Comparison of ENCODE assay signal across 8 cellular contexts in genomic region chr4:44448548-44449443, GRCh38. TPM values are rescaled to one million over a fixed set of nuclear protein-coding genes. Genes with fewer than 3 reads are reported as not detected.
DNase-seq lines count a peak whose midpoint lies in the region; ATAC-seq, FAIRE-seq and TF ChIP-seq lines count a peak whose summit lies in the region.

KCTD8 (minus strand) TSS chr4:44448809.

- TF ChIP-seq CTCF in GM10248 (IDR thresholded peaks at IDR 0.05; ENCODE audit: control extremely low read depth, extremely low read depth, low read depth, missing control alignments) (peak; percentile 74), H9 (conservative IDR thresholded peaks at IDR 0.05) (peak; percentile 92), K562 (IDR thresholded peaks at IDR 0.05 in 2 of 3, conservative IDR thresholded peaks at IDR 0.05 in 1 of 3; ENCODE audit: insufficient read depth in 2 of 3, low read depth in 1 of 3, low read length in 3 of 3) (peak in 2 of 3 experiments; percentile 34 to 39; a peak in 2 of 6 replicates)

- CTCF ChIA-PET in GM10248 (lab: Yijun Ruan, JAX) (interaction anchor here (0.9 to 4.0 kb wide), 10 partner anchors 10 to 181 kb away, joined by 3 to 24 read pairs (median 4); no protein-coding TSS in a partner anchor), K562 (lab: Yijun Ruan, JAX; ENCODE audit: low intra/inter-chr PET ratio) (no interaction called here)

- H4K8ac ChIP-seq in H9 (replicated peaks; ENCODE audit: insufficient read length, low read depth, low read length) = no peak within 1 kb of the TSS

- ATAC-seq in K562 = peak; percentile 85

- H3K18ac ChIP-seq in H9 (ENCODE audit: insufficient read length, low read depth, low read length) = peak within 1 kb of the TSS; percentile 41

- no CpG with 5 or more reads among the region's 71 CpGs for WGBS in H9 (ENCODE audit: extremely low coverage, insufficient read length, low lambda C conversion rate)
- 30% methylated on average over 34 of the region's 71 CpGs for WGBS in K562 (ENCODE audit: insufficient coverage, low coverage, missing lambda C conversion rate)

- peak within 1 kb of the TSS; percentile 75 for H3K4me2 ChIP-seq in H9 (ENCODE audit: insufficient read depth, insufficient read length, low read length)
- no peak within 1 kb of the TSS for H3K4me2 ChIP-seq in K562 (ENCODE audit: insufficient read depth, low read length)

- FAIRE-seq in K562 (lab: Jason Lieb, UNC) = no peak

- H3K79me1 ChIP-seq in H9 (ENCODE audit: insufficient read depth, low read depth, low read length, poor library complexity, severe bottlenecking) = no peaks in the 10 kb centered on the region

- no peaks in the 10 kb centered on the region; a peak in 2 of 5 replicates for H3K9me3 Mint-ChIP-seq in H9

- no peak within 1 kb of the TSS for H3T11ph ChIP-seq in H9 (ENCODE audit: low read length)

- H2BK120ac ChIP-seq in H9 (ENCODE audit: low read depth, low read length, poor library complexity, severe bottlenecking) = no peak within 1 kb of the TSS

- H2BK5ac ChIP-seq in H9 (ENCODE audit: insufficient read length, low read length) = no peak within 1 kb of the TSS

- peaks cover 5% of the 10 kb centered on the region for H4K20me1 ChIP-seq in H9 (ENCODE audit: control insufficient read depth, insufficient read depth, insufficient read length)
- no peaks in the 10 kb centered on the region for H4K20me1 ChIP-seq in K562 (replicated peaks; ENCODE audit: control insufficient read depth, insufficient read depth, low read length)

- peak within 1 kb of the TSS; percentile 54; the same call in 1 of the 2 replicates for H3K14ac ChIP-seq in H9 (ENCODE audit: insufficient read depth, low read length)

- no peaks in the 10 kb centered on the region for H3K4me1 ChIP-seq in H9 (ENCODE audit: insufficient read depth, low read length)
- no peaks in the 10 kb centered on the region; a peak in 1 of 5 replicates for H3K4me1 ChIP-seq in K562 (replicated peaks in 1 of 2; ENCODE audit: control insufficient read depth in 2 of 2, insufficient read depth in 2 of 2, low read length in 2 of 2)

- H3K79me2 ChIP-seq in H9 (ENCODE audit: insufficient read depth, low read length) (no peaks in the 10 kb centered on the region), K562 (ENCODE audit: control insufficient read depth, insufficient read depth, low read length) (no peaks in the 10 kb centered on the region)

- H3K9me1 ChIP-seq in K562 (ENCODE audit: control insufficient read depth, insufficient read depth, low read length) = no peaks in the 10 kb centered on the region

- no peaks in the 10 kb centered on the region for H3K36me3 ChIP-seq in K562 (ENCODE audit: control insufficient read depth, insufficient read depth, low read length)

- H3K27me3 Mint-ChIP-seq in H9 (ENCODE audit: low read depth) = peaks cover 56% of the 10 kb centered on the region

- intact Hi-C loops in K562 (cut with micrococcal nuclease) = loop anchor here (5.0 kb wide), 1 partner anchor 179 kb away; no protein-coding TSS in a partner anchor

- no peak within 1 kb of the TSS for H2BK20ac ChIP-seq in H9 (ENCODE audit: low read depth, low read length, poor library complexity, severe bottlenecking)

- no peak for TF ChIP-seq RAD21 in K562 (CRISPR knock-in tag; conservative IDR thresholded peaks at IDR 0.05 in 1 of 2, IDR thresholded peaks at IDR 0.05 in 1 of 2)

- peak within 1 kb of the TSS in 2 of 3 experiments; percentile 59 to 85; a peak in 2 of 7 replicates for H3K27ac Mint-ChIP-seq in H9

- DNase-seq in GM10248 (ENCODE audit: extremely low spot score) (peak; percentile 81), H9 (peak; percentile 98), LoVo (ENCODE audit: low spot score) (peak; percentile 3), SKM-1 treated with dmso at 0.1 percent for 144 hours (lab: John Stamatoyannopoulos, UW; ENCODE audit: unreplicated experiment) (peak; percentile 94), K562 (ENCODE audit: extremely low read depth in 1 of 4, low spot score in 3 of 4) (peak; percentile 37 to 46 (median 42)), hypothalamus (lab: John Stamatoyannopoulos, UW) (peak; percentile 16 to 98 (median 89)), putamen (ENCODE audit: low spot score) (peak; percentile 97), NOMO-1 treated with DMSO at 0.1 percent for 48 hours (lab: John Stamatoyannopoulos, UW; ENCODE audit: unreplicated experiment) (no peak)

- H2AK5ac ChIP-seq in H9 (ENCODE audit: insufficient read length, low read length) = no peak within 1 kb of the TSS

- no TSS peak for BruUV-seq in K562 (replicated peaks; lab: Mats Ljungman, UMichigan)

- in situ Hi-C loops in K562 (cut with MboI) = no loop called here

- H3K23ac ChIP-seq in H9 (ENCODE audit: insufficient read length, low read depth, low read length) = no peak within 1 kb of the TSS

- peak within 1 kb of the TSS; percentile 57 for H2AFZ ChIP-seq in H9 (ENCODE audit: low read length)
- no peak within 1 kb of the TSS for H2AFZ ChIP-seq in K562 (ENCODE audit: low read depth, low read length)

- H3K9me3 ChIP-seq in H9 (ENCODE audit: control insufficient read depth, low read depth, low read length) (no peaks in the 10 kb centered on the region), K562 (replicated peaks; ENCODE audit: control insufficient read depth, insufficient read depth, low read depth, low read length) (no peaks in the 10 kb centered on the region)

- peak within 1 kb of the TSS; percentile 74 to 95 for H3K4me3 Mint-ChIP-seq in H9

- peaks cover 21 to 28% of the 10 kb centered on the region in 2 experiments for H3K4me1 Mint-ChIP-seq in H9

- no peak within 1 kb of the TSS for H2BK15ac ChIP-seq in H9 (ENCODE audit: low read depth, low read length)

- POLR2A ChIA-PET in GM10248 (lab: Yijun Ruan, JAX) (no interaction called here), K562 (lab: Yijun Ruan, JAX) (interaction anchor here (0.7 kb wide), 1 partner anchor 219 kb away, joined by 4 read pairs; no protein-coding TSS in a partner anchor)

- H3K27me3 ChIP-seq in H9 (ENCODE audit: insufficient read depth, low read length) (no peaks in the 10 kb centered on the region; the same call in 1 of the 2 replicates), K562 (ENCODE audit: control insufficient read depth in 2 of 2, insufficient read depth in 2 of 2, low read length in 2 of 2) (no peaks in the 10 kb centered on the region)

- H4K91ac ChIP-seq in H9 (ENCODE audit: insufficient read length, low read depth, low read length) = no peak within 1 kb of the TSS

- H3K36me3 Mint-ChIP-seq in H9 (ENCODE audit: insufficient read depth in 1 of 3, low read depth in 3 of 3) = peaks cover 0 to 2% (median 0%) of the 10 kb centered on the region in 3 experiments; a peak in 2 of 7 replicates

- no peak within 1 kb of the TSS for H3K27ac ChIP-seq in H9 (ENCODE audit: insufficient read length, low read depth, low read length)
- H3K27ac ChIP-seq in K562 (ENCODE audit: extremely low read depth, low read depth, low read length) = no peak within 1 kb of the TSS

- H4K5ac ChIP-seq in H9 (ENCODE audit: insufficient read length, low read depth, low read length) = no peak within 1 kb of the TSS

- H3K23me2 ChIP-seq in H9 (ENCODE audit: insufficient read length, low read depth, low read length, poor library complexity, severe bottlenecking) = peaks cover 25% of the 10 kb centered on the region

- H3K4me3 ChIP-seq in K562 = no peak within 1 kb of the TSS

- no peak for TF ChIP-seq POLR2A in K562 (conservative IDR thresholded peaks at IDR 0.05)

- H3K4ac ChIP-seq in H9 (ENCODE audit: low read depth, low read length) = no peak within 1 kb of the TSS

- H3K9ac ChIP-seq in H9 (ENCODE audit: extremely low read depth, insufficient read length, low read length) (peak within 1 kb of the TSS; percentile 42), K562 (ENCODE audit: insufficient read depth in 1 of 2, low read depth in 2 of 2, low read length in 2 of 2) (no peak within 1 kb of the TSS)

- no peak for TF ChIP-seq EP300 in K562 (IDR thresholded peaks at IDR 0.05; ENCODE audit: low read length)

- no peak within 1 kb of the TSS for H3K56ac ChIP-seq in H9 (ENCODE audit: insufficient read length, low read depth, low read length)

- no peak within 1 kb of the TSS for H2BK12ac ChIP-seq in H9 (ENCODE audit: insufficient read length, low read depth, low read length)

TF ChIP-seq in K562, 482 proteins besides CTCF, POLR2A, EP300 and RAD21 (continues in another document):
- TF ChIP-seq NUFIP1 (IDR thresholded peaks at IDR 0.05; ENCODE audit: partially characterized antibody) (no peak), NCOA4 (IDR thresholded peaks at IDR 0.05; ENCODE audit: partially characterized antibody) (no peak), DDX20 (tag; IDR thresholded peaks at IDR 0.05; ENCODE audit: low read depth) (no peak)

RNA-seq across cellular contexts. Expression of gene KCTD8, which starts in this region (rescaled TPM):
- total RNA-seq in H9 (2021) (0.94 and 1.1 TPM in 2 replicates), K562 (2014; rRNA removed) (not detected in 2 replicates), K562 (2014; rRNA removed; fragmentation: Illumina TruSeq; extraction: Trizol) (not detected in 2 replicates), K562 (2015; rRNA removed; fragmentation: Illumina TruSeq; extraction: Trizol) (not detected in 2 replicates), K562 (2021) (not detected in 2 replicates)
- not detected in 2 replicates for total RNA-seq in K562 (2011; cell fraction: chromatin; rRNA removed; ENCODE audit: low replicate concordance)
- not detected in 2 replicates for total RNA-seq in K562 (2011; cell fraction: nucleolus; rRNA removed)
- total RNA-seq in K562 (2011; cell fraction: nucleoplasm; rRNA removed) = not detected in 2 replicates
- polyA plus RNA-seq in K562 (2011; rRNA removed) (not detected in 2 replicates), K562 (2014; fragmentation: Illumina TruSeq; extraction: Trizol) (not detected in 2 replicates), K562 (2014; fragmentation: Nextera tagmentation; extraction: Ambion mirVana) (not detected), K562 (2014; rRNA removed) (not detected in 2 replicates)
- not detected in 2 replicates for polyA plus RNA-seq in K562 (2011; cell fraction: cytosol; rRNA removed)
- not detected in 2 replicates for polyA plus RNA-seq in K562 (2011; cell fraction: nucleus; rRNA removed)
- not detected in 2 replicates for polyA plus RNA-seq in K562 (2012)
- not detected in 2 replicates for polyA minus RNA-seq in K562 (2011; rRNA and poly(A)+ RNA removed)
- not detected in 2 replicates for polyA minus RNA-seq in K562 (2011; cell fraction: cytosol; rRNA and poly(A)+ RNA removed)
- polyA minus RNA-seq in K562 (2011; cell fraction: nucleus; rRNA and poly(A)+ RNA removed) = not detected in 2 replicates

Comparison
In these comparisons a context has a peak if more than half of its experiments do, and no peak if none do; other contexts are left out.
1. Peak in DNase-seq and ATAC-seq in K562; RNA of the gene not detected or under 1 TPM.
2. CTCF ChIP-seq: peak in every context shown above with its lines; median percentile 92 in H9; 74 in GM10248; 36 in K562.